ENCODE assay signal across 1 cellular context in genomic region chr19:8832132-8833021, GRCh38.
TF ChIP-seq lines count a peak whose summit lies in the region.

MBD3L1 (plus strand) TSS chr19:8832377; CDS start chr19:8842679, 10,302 bp downstream.
ZNF558 (minus strand) TSS chr19:8832304; CDS start chr19:8822659, 9,645 bp downstream.

TF ChIP-seq in HepG2, 621 proteins besides CTCF, POLR2A, EP300 and RAD21 (continued from another document and continues in another):
- TF ChIP-seq, protein P1, sequence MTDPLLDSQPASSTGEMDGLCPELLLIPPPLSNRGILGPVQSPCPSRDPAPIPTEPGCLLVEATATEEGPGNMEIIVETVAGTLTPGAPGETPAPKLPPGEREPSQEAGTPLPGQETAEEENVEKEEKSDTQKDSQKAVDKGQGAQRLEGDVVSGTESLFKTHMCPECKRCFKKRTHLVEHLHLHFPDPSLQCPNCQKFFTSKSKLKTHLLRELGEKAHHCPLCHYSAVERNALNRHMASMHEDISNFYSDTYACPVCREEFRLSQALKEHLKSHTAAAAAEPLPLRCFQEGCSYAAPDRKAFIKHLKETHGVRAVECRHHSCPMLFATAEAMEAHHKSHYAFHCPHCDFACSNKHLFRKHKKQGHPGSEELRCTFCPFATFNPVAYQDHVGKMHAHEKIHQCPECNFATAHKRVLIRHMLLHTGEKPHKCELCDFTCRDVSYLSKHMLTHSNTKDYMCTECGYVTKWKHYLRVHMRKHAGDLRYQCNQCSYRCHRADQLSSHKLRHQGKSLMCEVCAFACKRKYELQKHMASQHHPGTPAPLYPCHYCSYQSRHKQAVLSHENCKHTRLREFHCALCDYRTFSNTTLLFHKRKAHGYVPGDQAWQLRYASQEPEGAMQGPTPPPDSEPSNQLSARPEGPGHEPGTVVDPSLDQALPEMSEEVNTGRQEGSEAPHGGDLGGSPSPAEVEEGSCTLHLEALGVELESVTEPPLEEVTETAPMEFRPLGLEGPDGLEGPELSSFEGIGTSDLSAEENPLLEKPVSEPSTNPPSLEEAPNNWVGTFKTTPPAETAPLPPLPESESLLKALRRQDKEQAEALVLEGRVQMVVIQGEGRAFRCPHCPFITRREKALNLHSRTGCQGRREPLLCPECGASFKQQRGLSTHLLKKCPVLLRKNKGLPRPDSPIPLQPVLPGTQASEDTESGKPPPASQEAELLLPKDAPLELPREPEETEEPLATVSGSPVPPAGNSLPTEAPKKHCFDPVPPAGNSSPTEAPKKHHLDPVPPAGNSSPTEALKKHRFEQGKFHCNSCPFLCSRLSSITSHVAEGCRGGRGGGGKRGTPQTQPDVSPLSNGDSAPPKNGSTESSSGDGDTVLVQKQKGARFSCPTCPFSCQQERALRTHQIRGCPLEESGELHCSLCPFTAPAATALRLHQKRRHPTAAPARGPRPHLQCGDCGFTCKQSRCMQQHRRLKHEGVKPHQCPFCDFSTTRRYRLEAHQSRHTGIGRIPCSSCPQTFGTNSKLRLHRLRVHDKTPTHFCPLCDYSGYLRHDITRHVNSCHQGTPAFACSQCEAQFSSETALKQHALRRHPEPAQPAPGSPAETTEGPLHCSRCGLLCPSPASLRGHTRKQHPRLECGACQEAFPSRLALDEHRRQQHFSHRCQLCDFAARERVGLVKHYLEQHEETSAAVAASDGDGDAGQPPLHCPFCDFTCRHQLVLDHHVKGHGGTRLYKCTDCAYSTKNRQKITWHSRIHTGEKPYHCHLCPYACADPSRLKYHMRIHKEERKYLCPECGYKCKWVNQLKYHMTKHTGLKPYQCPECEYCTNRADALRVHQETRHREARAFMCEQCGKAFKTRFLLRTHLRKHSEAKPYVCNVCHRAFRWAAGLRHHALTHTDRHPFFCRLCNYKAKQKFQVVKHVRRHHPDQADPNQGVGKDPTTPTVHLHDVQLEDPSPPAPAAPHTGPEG (CRISPR knock-in tag; IDR thresholded peaks at IDR 0.05): no peak
- TF ChIP-seq KDM6A (CRISPR knock-in tag; IDR thresholded peaks at IDR 0.05; ENCODE audit: low read depth): no peak
- TF ChIP-seq SAP130 (CRISPR knock-in tag; IDR thresholded peaks at IDR 0.05; ENCODE audit: low read depth): peak; percentile 70; the same call in 1 of the 2 replicates
- TF ChIP-seq MLX (CRISPR knock-in tag; IDR thresholded peaks at IDR 0.05): no peak
- no peak for TF ChIP-seq ZNF512B (CRISPR knock-in tag; IDR thresholded peaks at IDR 0.05; ENCODE audit: borderline replicate concordance)
- no peak for TF ChIP-seq CEBPG (CRISPR knock-in tag; IDR thresholded peaks at IDR 0.05)
- TF ChIP-seq ASH2L (IDR thresholded peaks at IDR 0.05; ENCODE audit: insufficient read length, low read depth, low read length): peak; percentile 48
- no peak for TF ChIP-seq PBX3 (CRISPR knock-in tag; IDR thresholded peaks at IDR 0.05; ENCODE audit: borderline replicate concordance)
- 0 out of 2 replicates have a peak, but pooled peaks have one; percentile 20 for TF ChIP-seq CSRNP1 (CRISPR knock-in tag; IDR thresholded peaks at IDR 0.05)
- peak; percentile 79; the same call in 1 of the 2 replicates for TF ChIP-seq DMAP1 (CRISPR knock-in tag; IDR thresholded peaks at IDR 0.05)
- no peak for TF ChIP-seq TBX2 (CRISPR knock-in tag; IDR thresholded peaks at IDR 0.05; ENCODE audit: borderline replicate concordance)
- TF ChIP-seq FOXA3 (CRISPR knock-in tag; IDR thresholded peaks at IDR 0.05): no peak
- no peak for TF ChIP-seq ZNF362 (CRISPR knock-in tag; IDR thresholded peaks at IDR 0.05; ENCODE audit: borderline replicate concordance)
- no peak for TF ChIP-seq ZMYM3 (CRISPR knock-in tag; IDR thresholded peaks at IDR 0.05)
- no peak for TF ChIP-seq ZSCAN22 (CRISPR knock-in tag; IDR thresholded peaks at IDR 0.05)
- no peak; the same call in 1 of the 2 replicates for TF ChIP-seq SMYD3 (CRISPR knock-in tag; IDR thresholded peaks at IDR 0.05)
- no peak for TF ChIP-seq PLRG1 (conservative IDR thresholded peaks at IDR 0.05)
- TF ChIP-seq HNF4A (CRISPR knock-in tag; IDR thresholded peaks at IDR 0.05): no peak
- TF ChIP-seq, protein P2, sequence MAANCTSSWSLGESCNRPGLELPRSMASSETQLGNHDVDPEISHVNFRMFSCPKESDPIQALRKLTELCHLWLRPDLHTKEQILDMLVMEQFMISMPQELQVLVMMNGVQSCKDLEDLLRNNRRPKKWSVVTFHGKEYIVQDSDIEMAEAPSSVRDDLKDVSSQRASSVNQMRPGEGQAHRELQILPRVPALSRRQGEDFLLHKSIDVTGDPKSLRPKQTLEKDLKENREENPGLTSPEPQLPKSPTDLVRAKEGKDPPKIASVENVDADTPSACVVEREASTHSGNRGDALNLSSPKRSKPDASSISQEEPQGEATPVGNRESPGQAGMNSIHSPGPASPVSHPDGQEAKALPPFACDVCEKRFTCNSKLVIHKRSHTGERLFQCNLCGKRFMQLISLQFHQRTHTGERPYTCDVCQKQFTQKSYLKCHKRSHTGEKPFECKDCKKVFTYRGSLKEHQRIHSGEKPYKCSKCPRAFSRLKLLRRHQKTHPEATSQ (CRISPR knock-in tag; IDR thresholded peaks at IDR 0.05; ENCODE audit: borderline replicate concordance): 0 out of 2 replicates have a peak, but pooled peaks have one; percentile 37
- TF ChIP-seq KDM5A (IDR thresholded peaks at IDR 0.05; ENCODE audit: borderline replicate concordance, low read length): peak; percentile 44; the same call in 1 of the 2 replicates
- peak; percentile 56; the same call in 1 of the 2 replicates for TF ChIP-seq E2F5 (CRISPR knock-in tag; conservative IDR thresholded peaks at IDR 0.05)
- TF ChIP-seq MED1 (CRISPR knock-in tag; IDR thresholded peaks at IDR 0.05): no peak
- TF ChIP-seq ZNF614 (CRISPR knock-in tag; IDR thresholded peaks at IDR 0.05; ENCODE audit: borderline replicate concordance): no peak
- 0 out of 2 replicates have a peak, but pooled peaks have one; percentile 18 for TF ChIP-seq AHR (CRISPR knock-in tag; IDR thresholded peaks at IDR 0.05)
- TF ChIP-seq ZNF776 (CRISPR knock-in tag; IDR thresholded peaks at IDR 0.05): 0 out of 2 replicates have a peak, but pooled peaks have one; percentile 24
- peak; percentile 28; the same call in 1 of the 2 replicates for TF ChIP-seq ZFP91 (CRISPR knock-in tag; IDR thresholded peaks at IDR 0.05; ENCODE audit: borderline replicate concordance)
- TF ChIP-seq ZNF746 (CRISPR knock-in tag; IDR thresholded peaks at IDR 0.05): no peak
- TF ChIP-seq ZNF331 (CRISPR knock-in tag; IDR thresholded peaks at IDR 0.05): peak; percentile 32; the same call in 1 of the 2 replicates
- no peak for TF ChIP-seq PAF1 (CRISPR knock-in tag; IDR thresholded peaks at IDR 0.05)
- TF ChIP-seq BHLHE40 (IDR thresholded peaks at IDR 0.05; ENCODE audit: low read length): no peak
- no peak for TF ChIP-seq ZNF619 (CRISPR knock-in tag; IDR thresholded peaks at IDR 0.05)
- TF ChIP-seq, protein P3, sequence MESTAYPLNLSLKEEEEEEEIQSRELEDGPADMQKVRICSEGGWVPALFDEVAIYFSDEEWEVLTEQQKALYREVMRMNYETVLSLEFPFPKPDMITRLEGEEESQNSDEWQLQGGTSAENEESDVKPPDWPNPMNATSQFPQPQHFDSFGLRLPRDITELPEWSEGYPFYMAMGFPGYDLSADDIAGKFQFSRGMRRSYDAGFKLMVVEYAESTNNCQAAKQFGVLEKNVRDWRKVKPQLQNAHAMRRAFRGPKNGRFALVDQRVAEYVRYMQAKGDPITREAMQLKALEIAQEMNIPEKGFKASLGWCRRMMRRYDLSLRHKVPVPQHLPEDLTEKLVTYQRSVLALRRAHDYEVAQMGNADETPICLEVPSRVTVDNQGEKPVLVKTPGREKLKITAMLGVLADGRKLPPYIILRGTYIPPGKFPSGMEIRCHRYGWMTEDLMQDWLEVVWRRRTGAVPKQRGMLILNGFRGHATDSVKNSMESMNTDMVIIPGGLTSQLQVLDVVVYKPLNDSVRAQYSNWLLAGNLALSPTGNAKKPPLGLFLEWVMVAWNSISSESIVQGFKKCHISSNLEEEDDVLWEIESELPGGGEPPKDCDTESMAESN (CRISPR knock-in tag; conservative IDR thresholded peaks at IDR 0.05): no peak
- no peak for TF ChIP-seq RCOR2 (CRISPR knock-in tag; IDR thresholded peaks at IDR 0.05)
